Comparison of ENCODE assay signal across 25 cellular contexts in genomic region chr15:40276927-40277326, GRCh38. TPM values are rescaled to one million over a fixed set of nuclear protein-coding genes. Genes with fewer than 3 reads are reported as not detected.
DNase-seq lines count a peak whose midpoint lies in the region; TF ChIP-seq lines count a peak whose summit lies in the region.
"Had no signal": no experiment of that assay in that cellular context is flagged by ENCODE, and none has a peak within 500 bp of the region (broad histone marks: within the 10 kb centered on the region; RNA-seq: fewer than 3 reads in every experiment).

No MANE protein-coding gene starts in this region.

- BruUV-seq in PC-9 (replicated peaks; lab: Mats Ljungman, UMichigan): TSS peak; percentile 16

- no peaks in the 10 kb centered on the region for H3K36me3 ChIP-seq in BLaER1 treated with 17β-estradiol and CSF1 and Interleukin-3, amounts not matched to agents 10 nM and 100 nM
- H3K36me3 ChIP-seq in PC-9 (ENCODE audit: low read depth): no peaks in the 10 kb centered on the region
- no peaks in the 10 kb centered on the region for H3K36me3 ChIP-seq in neural progenitor cell
- peaks cover 3 to 6% of the 10 kb centered on the region in 2 donors for H3K36me3 ChIP-seq in thyroid gland
- no peaks in the 10 kb centered on the region for H3K36me3 ChIP-seq in spleen
- H3K36me3 ChIP-seq: HAP-1, MG63 had no signal

- H3K27me3 Mint-ChIP-seq in neural progenitor cell (ENCODE audit: insufficient read depth, low read depth) (peaks cover 41% of the 10 kb centered on the region), progenitor cell of endocrine pancreas (peaks cover 31% of the 10 kb centered on the region)

- peaks cover 0 to 23% (median 6%) of the 10 kb centered on the region in 11 experiments; a peak in 9 of 22 replicates for H4K20me1 ChIP-seq in BLaER1 treated with 17β-estradiol and CSF1 and Interleukin-3, amounts not matched to agents 10 nM and 100 nM
- H4K20me1 ChIP-seq in PC-9 (ENCODE audit: insufficient read depth) (no peaks in the 10 kb centered on the region), neural progenitor cell (ENCODE audit: low read depth) (peaks cover 19% of the 10 kb centered on the region)

- H3K4me2 ChIP-seq in BLaER1 treated with 17β-estradiol and CSF1 and Interleukin-3, amounts not matched to agents 10 nM and 100 nM: peak overlapping the region; percentile 94 to 99 (median 96)
- H3K4me2 ChIP-seq in PC-9 (no peak overlapping the region), neural progenitor cell (no peak overlapping the region)

- H3K9me3 Mint-ChIP-seq in neural progenitor cell (no peaks in the 10 kb centered on the region), progenitor cell of endocrine pancreas (ENCODE audit: low read depth) (no peaks in the 10 kb centered on the region)
- H3K9me3 Mint-ChIP-seq: CD8-positive, alpha-beta memory T cell; T-cell had no signal

- no peak for TF ChIP-seq CTCF in PC-9 (conservative IDR thresholded peaks at IDR 0.05)
- TF ChIP-seq CTCF in neural progenitor cell (IDR thresholded peaks at IDR 0.05): no peak
- no peak for TF ChIP-seq CTCF in thyroid gland (IDR thresholded peaks at IDR 0.05)
- no peak for TF ChIP-seq CTCF in spleen (IDR thresholded peaks at IDR 0.05 in 8 of 11, conservative IDR thresholded peaks at IDR 0.05 in 3 of 11)
- no peak for TF ChIP-seq CTCF in progenitor cell of endocrine pancreas (IDR thresholded peaks at IDR 0.05; ENCODE audit: unreplicated experiment)

- POLR2A ChIA-PET in PC-9 (lab: Charles Lee; ENCODE audit: unreplicated experiment): no interaction called here

- no peak overlapping the region for H2AFZ ChIP-seq in PC-9
- no peak overlapping the region for H2AFZ ChIP-seq in neural progenitor cell (replicated peaks)
- H2AFZ ChIP-seq: GM23248 had no signal

- no peaks in the 10 kb centered on the region for H3F3A ChIP-seq in PC-9 (ENCODE audit: insufficient read depth, low read depth)
- H3F3A ChIP-seq in neural progenitor cell (ENCODE audit: low read depth): peaks cover 15% of the 10 kb centered on the region

- no peaks in the 10 kb centered on the region for H3K9me2 ChIP-seq in PC-9 (ENCODE audit: insufficient read depth)

- no peak for TF ChIP-seq POLR2A in thyroid gland (IDR thresholded peaks at IDR 0.05)
- TF ChIP-seq POLR2A in spleen (IDR thresholded peaks at IDR 0.05): no peak

- H3K4me1 Mint-ChIP-seq in neural progenitor cell (peaks cover 43% of the 10 kb centered on the region), progenitor cell of endocrine pancreas (ENCODE audit: low read depth) (peaks cover 12% of the 10 kb centered on the region)

- no peaks in the 10 kb centered on the region for H3K9me3 ChIP-seq in BLaER1 treated with 17β-estradiol and CSF1 and Interleukin-3, amounts not matched to agents 10 nM and 100 nM (replicated peaks in 1 of 11)
- H3K9me3 ChIP-seq in PC-9 (ENCODE audit: insufficient read depth, low read depth) (no peaks in the 10 kb centered on the region), neural progenitor cell (ENCODE audit: low read depth) (no peaks in the 10 kb centered on the region), thyroid gland (no peaks in the 10 kb centered on the region), spleen (no peaks in the 10 kb centered on the region)
- H3K9me3 ChIP-seq: HAP-1, MG63 had no signal

- peak; percentile 33 for DNase-seq in DMS 273 (lab: John Stamatoyannopoulos, UW; ENCODE audit: unreplicated experiment)
- no peak for DNase-seq in DMS 273 treated with DMSO at 0.1 percent for 48 hours (lab: John Stamatoyannopoulos, UW)
- no peak for DNase-seq in PC-9
- DNase-seq in neural progenitor cell (ENCODE audit: low spot score): no peak
- no peak for DNase-seq in thyroid gland
- no peak for DNase-seq in spleen
- DNase-seq in progenitor cell of endocrine pancreas (ENCODE audit: low spot score, unreplicated experiment): no peak
- DNase-seq: ACHN; Calu3; CD8-positive, alpha-beta memory T cell; DMS53; GM23248; MG63; NCI-H1417; NCI-H1930; NCI-H524 treated with DMSO at 0.1 percent for 48 hours; PC-3; RPMI8226; SHP77 treated with DMSO at 0.1 percent for 48 hours; T-cell had no signal

- H3K4me3 Mint-ChIP-seq in neural progenitor cell (no peak overlapping the region), progenitor cell of endocrine pancreas (ENCODE audit: low read depth) (no peak overlapping the region)
- H3K4me3 Mint-ChIP-seq: CD8-positive, alpha-beta memory T cell; T-cell had no signal

- H3K27me3 ChIP-seq in BLaER1 treated with 17β-estradiol and CSF1 and Interleukin-3, amounts not matched to agents 10 nM and 100 nM: peaks cover 24 to 40% (median 34%) of the 10 kb centered on the region in 11 experiments
- H3K27me3 ChIP-seq in PC-9 (ENCODE audit: insufficient read depth, low read depth) (no peaks in the 10 kb centered on the region), neural progenitor cell (peaks cover 52% of the 10 kb centered on the region), thyroid gland (peaks cover 7% of the 10 kb centered on the region), spleen (replicated peaks in 1 of 7) (peaks cover 0 to 58% (median 31%) of the 10 kb centered on the region in 7 donors)
- H3K27me3 ChIP-seq: MG63 had no signal

- intact Hi-C loops in PC-9 (cut with micrococcal nuclease; ENCODE audit: unreplicated experiment): loop anchor here (5.0 kb wide), 1 partner anchor 615 kb away; the partner anchor contains the start of gene VPS18
- intact Hi-C loops in thyroid gland (cut with DNase I): no loop called here
- intact Hi-C loops in spleen (cut with DNase I; ENCODE audit: low total_unique reads): loop anchor here (5.0 kb wide), 2 partner anchors 145 to 230 kb away; no protein-coding TSS in a partner anchor

- H3K36me3 Mint-ChIP-seq in neural progenitor cell (no peaks in the 10 kb centered on the region), progenitor cell of endocrine pancreas (ENCODE audit: insufficient read depth) (peaks cover 3% of the 10 kb centered on the region)
- H3K36me3 Mint-ChIP-seq: CD8-positive, alpha-beta memory T cell; T-cell had no signal

- H3K9ac ChIP-seq in BLaER1 treated with 17β-estradiol and CSF1 and Interleukin-3, amounts not matched to agents 10 nM and 100 nM: peak overlapping the region; percentile 5 to 59 (median 35); a peak in 16 of 22 replicates
- H3K9ac ChIP-seq in neural progenitor cell: no peak overlapping the region
- H3K9ac ChIP-seq: GM23248 had no signal

- 83 to 87% methylated on average over 4 of the region's 4 CpGs for WGBS in thyroid gland, 2 donors
- WGBS in spleen, 5 donors: 58 to 78% (median 68%) methylated on average over 4 of the region's 4 CpGs

- peak overlapping the region in 7 of 11 experiments; percentile 17 to 48 (median 37); a peak in 12 of 22 replicates for H3K27ac ChIP-seq in BLaER1 treated with 17β-estradiol and CSF1 and Interleukin-3, amounts not matched to agents 10 nM and 100 nM
- H3K27ac ChIP-seq in PC-9 (no peak overlapping the region), neural progenitor cell (no peak overlapping the region), thyroid gland (no peak overlapping the region), spleen (no peak overlapping the region)
- H3K27ac ChIP-seq: 22Rv1, C4-2B, GM23248 had no signal

- H3K79me2 ChIP-seq in PC-9 (ENCODE audit: low read depth) (no peaks in the 10 kb centered on the region), neural progenitor cell (ENCODE audit: low read depth) (no peaks in the 10 kb centered on the region)

- peaks cover 57 to 80% (median 64%) of the 10 kb centered on the region in 10 experiments for H3K4me1 ChIP-seq in BLaER1 treated with 17β-estradiol and CSF1 and Interleukin-3, amounts not matched to agents 10 nM and 100 nM
- H3K4me1 ChIP-seq in PC-9 (replicated peaks; ENCODE audit: insufficient read depth) (no peaks in the 10 kb centered on the region), neural progenitor cell (peaks cover 14% of the 10 kb centered on the region), thyroid gland (peaks cover 7 to 30% of the 10 kb centered on the region in 2 donors), spleen (peaks cover 0 to 72% (median 27%) of the 10 kb centered on the region in 6 donors)
- H3K4me1 ChIP-seq: HAP-1 had no signal

- CTCF ChIA-PET in PC-9 (lab: Charles Lee): interaction anchor here (0.6 kb wide), 2 partner anchors 43 to 145 kb away, joined by 3 to 4 read pairs; no protein-coding TSS in a partner anchor

- peak overlapping the region in 8 of 10 experiments; percentile 13 to 59 (median 37); a peak in 10 of 20 replicates for H3K4me3 ChIP-seq in BLaER1 treated with 17β-estradiol and CSF1 and Interleukin-3, amounts not matched to agents 10 nM and 100 nM
- no peak overlapping the region for H3K4me3 ChIP-seq in PC-9
- no peak overlapping the region for H3K4me3 ChIP-seq in neural progenitor cell
- no peak overlapping the region for H3K4me3 ChIP-seq in thyroid gland (replicated peaks in 1 of 3)
- no peak overlapping the region for H3K4me3 ChIP-seq in spleen
- H3K4me3 ChIP-seq: GM23248, HAP-1, MG63 had no signal

- peak overlapping the region; percentile 72 for H3K27ac Mint-ChIP-seq in neural progenitor cell
- H3K27ac Mint-ChIP-seq in progenitor cell of endocrine pancreas: no peak overlapping the region
- H3K27ac Mint-ChIP-seq: CD8-positive, alpha-beta memory T cell; T-cell had no signal

RNA-seq across cellular contexts. Expression of gene ANKRD63, which starts 5.9 kb away (rescaled TPM):
- total RNA-seq in PC-9 (2021) (not detected in 2 replicates), neural progenitor cell (ENCODE audit: low replicate concordance) (not detected in 2 replicates), thyroid gland (1 to 10 TPM in 1 of 4 donors, not detected in 3; 2.1 TPM), spleen (not detected), progenitor cell of endocrine pancreas (not detected in 2 replicates)
- polyA plus RNA-seq in spleen: not detected
- total RNA-seq: Calu3; CD8-positive, alpha-beta memory T cell; GM23248; LHCN-M2 had no signal
- polyA plus RNA-seq: CD8-positive, alpha-beta memory T cell; GM23248 had no signal

RNA-seq across cellular contexts. Expression of gene PLCB2, which starts 30.8 kb away (rescaled TPM):
- total RNA-seq in PC-9 (2021) (0.92 and 1.6 TPM in 2 replicates), neural progenitor cell (ENCODE audit: low replicate concordance) (0.56 and 2.1 TPM in 2 replicates), thyroid gland (1 to 10 TPM; 1.7 to 7.2 (median 4.1) TPM), spleen (100 to 1,000 TPM; 175 to 247 (median 189) TPM), progenitor cell of endocrine pancreas (2.5 and 2.8 TPM in 2 replicates)
- polyA plus RNA-seq in spleen: 100 to 1,000 TPM in 2 of 3 donors, 10 to 100 TPM in 1; 63.8 to 190 (median 168) TPM

RNA-seq across cellular contexts. Expression of gene PAK6, which starts 38.1 kb away (rescaled TPM):
- total RNA-seq in PC-9 (2021) (10.7 and 11.7 TPM in 2 replicates), neural progenitor cell (ENCODE audit: low replicate concordance) (0.90 TPM in 1 of 2 replicates, not detected in the other), thyroid gland (10 to 100 TPM; 33.9 to 63.4 (median 43.9) TPM), spleen (1 to 10 TPM; 1.5 to 5.4 (median 2.0) TPM), progenitor cell of endocrine pancreas (13.2 and 13.8 TPM in 2 replicates)
- polyA plus RNA-seq in spleen: under 1 TPM; 0.24 to 0.46 (median 0.38) TPM
- total RNA-seq: GM23248 had no signal
- polyA plus RNA-seq: GM23248 had no signal

RNA-seq across cellular contexts. Expression of gene INAFM2, which starts 46.6 kb away (rescaled TPM):
- total RNA-seq in PC-9 (2021): 2.4 and 3.1 TPM in 2 replicates
- total RNA-seq in neural progenitor cell (ENCODE audit: low replicate concordance): 11.5 and 18.2 TPM in 2 replicates
- 10 to 100 TPM; 47.5 to 86.9 (median 63.8) TPM for total RNA-seq in thyroid gland
- 10 to 100 TPM; 16.8 to 29.6 (median 22.9) TPM for total RNA-seq in spleen
- 10 to 100 TPM in 1 of 3 donors, 1 to 10 TPM in 2; 7.4 to 10.9 (median 9.8) TPM for polyA plus RNA-seq in spleen
- total RNA-seq in progenitor cell of endocrine pancreas: 12.9 and 14.9 TPM in 2 replicates

Comparison
In these comparisons a context has a peak if more than half of its experiments do, and no peak if none do; other contexts are left out.
1. H3K27ac ChIP-seq: peak in BLaER1 treated with 17β-estradiol and CSF1 and Interleukin-3, amounts not matched to agents 10 nM and 100 nM (7 of 11); none in PC-9 (single experiment), neural progenitor cell (single experiment), thyroid gland (0 of 3) and spleen (0 of 8).
2. H3K4me2 ChIP-seq: peak in BLaER1 treated with 17β-estradiol and CSF1 and Interleukin-3, amounts not matched to agents 10 nM and 100 nM (11 of 11); none in PC-9 (single experiment) and neural progenitor cell (single experiment).
3. H3K4me3 ChIP-seq: peak in BLaER1 treated with 17β-estradiol and CSF1 and Interleukin-3, amounts not matched to agents 10 nM and 100 nM (8 of 10); none in PC-9 (single experiment), neural progenitor cell (single experiment), thyroid gland (0 of 3) and spleen (0 of 8).
4. RNA of gene PLCB2, which starts 30.8 kb away (total RNA-seq): 175 to 247 TPM in spleen; 1.7 to 7.2 TPM in thyroid gland, 2.5 to 2.8 TPM in progenitor cell of endocrine pancreas, 0.92 to 1.6 TPM in PC-9 and 0.56 to 2.1 TPM in neural progenitor cell; every median in the first group is over 10 times any median in the second.